ENCODE assay signal across 15 cellular contexts in the genomic region with DNA sequence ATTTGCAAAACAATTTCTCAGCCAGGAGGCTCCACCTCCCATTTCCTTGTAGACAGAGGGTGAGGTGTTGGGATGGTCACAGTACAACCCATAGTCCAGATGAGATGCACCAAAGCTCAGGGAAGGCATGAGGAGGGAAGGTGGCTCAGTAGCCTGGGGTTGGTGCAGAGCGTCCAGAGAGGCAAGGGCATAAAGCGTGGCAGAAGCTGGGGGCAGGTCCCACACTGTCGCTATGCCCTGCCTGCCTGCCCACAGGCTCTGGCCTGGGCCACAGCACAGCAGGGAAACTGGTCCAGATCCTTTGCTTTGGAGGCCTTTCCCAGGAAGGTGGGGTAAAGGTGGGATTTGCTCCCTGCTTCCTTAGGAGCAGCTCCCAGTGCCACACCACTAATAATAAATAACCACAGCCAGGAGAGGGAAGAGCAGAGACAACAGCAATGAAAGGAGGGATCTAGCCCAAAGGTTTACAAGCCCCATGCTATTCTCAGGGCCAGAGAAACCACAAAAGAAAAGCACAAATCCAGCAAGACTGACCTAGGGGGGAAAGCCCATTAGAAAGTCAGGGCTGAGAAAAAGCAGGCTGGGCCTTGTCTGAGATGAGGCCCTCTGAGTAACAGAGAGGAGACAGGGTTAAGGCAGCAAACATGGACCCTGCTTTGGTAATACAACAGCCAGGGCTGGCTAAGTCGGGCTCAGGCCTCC. TPM values are rescaled to one million over a fixed set of nuclear protein-coding genes. Genes with fewer than 3 reads are reported as not detected.
DNase-seq lines count a peak whose midpoint lies in the region; ATAC-seq and TF ChIP-seq lines count a peak whose summit lies in the region.
"Had no signal": no experiment of that assay in that cellular context is flagged by ENCODE, and none has a peak within 500 bp of the region (broad histone marks: within the 10 kb centered on the region; RNA-seq: fewer than 3 reads in every experiment).

No MANE protein-coding gene starts in this region.

- ATAC-seq in activated CD8-positive, alpha-beta T cell treated with anti-CD3 and anti-CD28 coated beads for 36 hours, result no peak
- no peak for ATAC-seq in activated CD8-positive, alpha-beta T cell treated with anti-CD3 and anti-CD28 coated beads, Interleukin-2, amount 10 ng/mL, durations not matched to agents 7 days and 5 days
- ATAC-seq: A549 had no signal

- 96% methylated on average over 3 of the region's 4 CpGs for WGBS in mesenchymal stem cell

- H4K8ac ChIP-seq in mesenchymal stem cell (ENCODE audit: low read length), result peak overlapping the region; percentile 62

- H2BK5ac ChIP-seq in mesenchymal stem cell (ENCODE audit: low read depth, low read length, poor library complexity, severe bottlenecking), result no peak overlapping the region

- peak overlapping the region; percentile 54 for H2BK15ac ChIP-seq in mesenchymal stem cell (ENCODE audit: low read depth, poor library complexity, severe bottlenecking)

- H3K4me1 Mint-ChIP-seq in activated CD8-positive, alpha-beta T cell treated with anti-CD3 and anti-CD28 coated beads for 36 hours (ENCODE audit: low read depth), result peaks cover 39% of the 10 kb centered on the region
- H3K4me1 Mint-ChIP-seq in activated CD8-positive, alpha-beta T cell treated with anti-CD3 and anti-CD28 coated beads, Interleukin-2, amount 10 ng/mL, durations not matched to agents 7 days and 5 days (ENCODE audit: low read depth), result peaks cover 33% of the 10 kb centered on the region

- no peaks in the 10 kb centered on the region for H3K9me3 Mint-ChIP-seq in activated CD8-positive, alpha-beta T cell treated with anti-CD3 and anti-CD28 coated beads for 36 hours
- H3K9me3 Mint-ChIP-seq in activated CD8-positive, alpha-beta T cell treated with anti-CD3 and anti-CD28 coated beads, Interleukin-2, amount 10 ng/mL, durations not matched to agents 7 days and 5 days (ENCODE audit: insufficient read depth), result no peaks in the 10 kb centered on the region

- peaks cover 39% of the 10 kb centered on the region for H3K4me1 ChIP-seq in mesenchymal stem cell (ENCODE audit: control insufficient read depth, insufficient read depth, low read depth, low read length)
- peaks cover 6% of the 10 kb centered on the region for H3K4me1 ChIP-seq in HAP-1

- CTCF ChIA-PET in activated CD8-positive, alpha-beta T cell treated with anti-CD3 and anti-CD28 coated beads for 36 hours (lab: Charles Lee), result interaction anchor here (1.0 to 9.4 kb wide), 10 partner anchors 7 to 307 kb away, joined by 3 to 122 read pairs (median 8); a partner anchor contains a TSS
- CTCF ChIA-PET in activated CD8-positive, alpha-beta T cell treated with anti-CD3 and anti-CD28 coated beads, Interleukin-2, amount 10 ng/mL, durations not matched to agents 7 days and 5 days (lab: Charles Lee), result interaction anchor here (0.8 to 5.3 kb wide), 4 partner anchors 7 to 121 kb away, joined by 3 to 64 read pairs (median 4); a partner anchor contains a TSS

- H3K36me3 Mint-ChIP-seq in activated CD8-positive, alpha-beta T cell treated with anti-CD3 and anti-CD28 coated beads for 36 hours (ENCODE audit: low read depth), result peaks cover 57% of the 10 kb centered on the region
- H3K36me3 Mint-ChIP-seq in activated CD8-positive, alpha-beta T cell treated with anti-CD3 and anti-CD28 coated beads, Interleukin-2, amount 10 ng/mL, durations not matched to agents 7 days and 5 days (ENCODE audit: low read depth), result peaks cover 58% of the 10 kb centered on the region

- H2AFZ ChIP-seq in mesenchymal stem cell (ENCODE audit: low read depth, low read length), result no peak overlapping the region

- TF ChIP-seq CTCF in activated CD8-positive, alpha-beta T cell treated with anti-CD3 and anti-CD28 coated beads for 36 hours (IDR thresholded peaks at IDR 0.05), result no peak

- H3K18ac ChIP-seq in mesenchymal stem cell (ENCODE audit: low read depth in 1 of 2, low read length in 2 of 2), result peak overlapping the region; percentile 91 to 95

- H3K4me3 ChIP-seq in mesenchymal stem cell (ENCODE audit: insufficient read depth in 1 of 2, low read depth in 1 of 2, low read length in 2 of 2) (no peak overlapping the region), HAP-1 (no peak overlapping the region)
- H3K4me3 ChIP-seq: A549, cardiac muscle cell, transverse colon had no signal

- H4K91ac ChIP-seq in mesenchymal stem cell (ENCODE audit: low read length), result peak overlapping the region; percentile 96

- H3K9me3 ChIP-seq in mesenchymal stem cell (ENCODE audit: control insufficient read depth, low read length), result no peaks in the 10 kb centered on the region
- H3K9me3 ChIP-seq in HAP-1, result no peaks in the 10 kb centered on the region
- H3K9me3 ChIP-seq: A549, transverse colon had no signal

- H3K79me1 ChIP-seq in mesenchymal stem cell (replicated peaks; ENCODE audit: low read length, poor library complexity, severe bottlenecking), result peaks cover 25% of the 10 kb centered on the region

- intact Hi-C loops in activated CD8-positive, alpha-beta T cell treated with anti-CD3 and anti-CD28 coated beads for 36 hours (cut with micrococcal nuclease), result loop anchor here (10.0 kb wide), 1 partner anchor 191 kb away; a partner anchor contains a TSS

- H3K27me3 Mint-ChIP-seq in activated CD8-positive, alpha-beta T cell treated with anti-CD3 and anti-CD28 coated beads for 36 hours, result no peaks in the 10 kb centered on the region
- no peaks in the 10 kb centered on the region for H3K27me3 Mint-ChIP-seq in activated CD8-positive, alpha-beta T cell treated with anti-CD3 and anti-CD28 coated beads, Interleukin-2, amount 10 ng/mL, durations not matched to agents 7 days and 5 days (ENCODE audit: low read depth)

- H2BK12ac ChIP-seq in mesenchymal stem cell (ENCODE audit: low read length in 2 of 2), result peak overlapping the region; percentile 99 to 100

- POLR2A ChIA-PET in activated CD8-positive, alpha-beta T cell treated with anti-CD3 and anti-CD28 coated beads for 36 hours (lab: Charles Lee), result interaction anchor here (0.5 to 0.9 kb wide), 2 partner anchors 101 to 192 kb away, joined by 3 read pairs; no protein-coding TSS in a partner anchor
- POLR2A ChIA-PET in activated CD8-positive, alpha-beta T cell treated with anti-CD3 and anti-CD28 coated beads, Interleukin-2, amount 10 ng/mL, durations not matched to agents 7 days and 5 days (lab: Charles Lee), result no interaction called here

- peak overlapping the region in 1 of 2 experiments; percentile 96 for H3K14ac ChIP-seq in mesenchymal stem cell (ENCODE audit: low read length in 2 of 2)

- H3K36me3 ChIP-seq in mesenchymal stem cell (ENCODE audit: control insufficient read depth in 1 of 2, insufficient read depth in 2 of 2, low read depth in 1 of 2, low read length in 2 of 2) (peaks cover 26 to 54% of the 10 kb centered on the region in 2 experiments), HAP-1 (replicated peaks) (peaks cover 49% of the 10 kb centered on the region)
- H3K36me3 ChIP-seq: cardiac muscle cell had no signal

- H3K4me2 ChIP-seq in mesenchymal stem cell (ENCODE audit: low read length, poor library complexity, severe bottlenecking), result no peak overlapping the region
- H3K4me2 ChIP-seq: A549 had no signal

- peak overlapping the region; percentile 11 for H3K27ac ChIP-seq in mesenchymal stem cell (ENCODE audit: low read length, poor library complexity, severe bottlenecking)
- H3K27ac ChIP-seq in substantia nigra (ENCODE audit: low read depth, low read length, poor library complexity, severe bottlenecking), result peak overlapping the region; percentile 14
- H3K27ac ChIP-seq: A549 had no signal

- DNase-seq in activated CD8-positive, alpha-beta T cell treated with anti-CD3 and anti-CD28 coated beads for 36 hours, result no peak
- DNase-seq in activated CD8-positive, alpha-beta T cell treated with anti-CD3 and anti-CD28 coated beads, Interleukin-2, amount 10 ng/mL, durations not matched to agents 7 days and 5 days, result no peak
- DNase-seq in amniotic epithelial cell (ENCODE audit: low read depth) (peak; percentile 21), mesenchymal stem cell (peak; percentile 77), substantia nigra (lab: John Stamatoyannopoulos, UW) (no peak), NCI-H1694 (lab: John Stamatoyannopoulos, UW) (no peak), HAP-1 (ENCODE audit: low spot score in 2 of 2) (no peak), KG1 (lab: John Stamatoyannopoulos, UW) (no peak)
- DNase-seq: activated CD8-positive, alpha-beta memory T cell treated with anti-CD3 and anti-CD28 coated beads for 24 hours; SHP77; stimulated activated CD4-positive, alpha-beta T cell treated with anti-CD3 and anti-CD28 coated beads, Interleukin-2, amount 100 ng/mL, for 24 hours; transverse colon had no signal

- peak overlapping the region; percentile 5 for H3K27ac Mint-ChIP-seq in activated CD8-positive, alpha-beta T cell treated with anti-CD3 and anti-CD28 coated beads for 36 hours
- no peak overlapping the region for H3K27ac Mint-ChIP-seq in activated CD8-positive, alpha-beta T cell treated with anti-CD3 and anti-CD28 coated beads, Interleukin-2, amount 10 ng/mL, durations not matched to agents 7 days and 5 days

- no peak overlapping the region for H3K23ac ChIP-seq in mesenchymal stem cell (ENCODE audit: low read length in 2 of 2)

- in situ Hi-C loops in HAP-1 (cut with MboI; ENCODE audit: low sequenced_read_pairs), result no loop called here

- peak overlapping the region; percentile 80 to 98 for H3K4ac ChIP-seq in mesenchymal stem cell (ENCODE audit: low read depth in 1 of 2, low read length in 2 of 2)

- H2BK120ac ChIP-seq in mesenchymal stem cell (ENCODE audit: low read depth, low read length), result peak overlapping the region; percentile 29

- H3K4me3 Mint-ChIP-seq in activated CD8-positive, alpha-beta T cell treated with anti-CD3 and anti-CD28 coated beads for 36 hours, result no peak overlapping the region
- no peak overlapping the region for H3K4me3 Mint-ChIP-seq in activated CD8-positive, alpha-beta T cell treated with anti-CD3 and anti-CD28 coated beads, Interleukin-2, amount 10 ng/mL, durations not matched to agents 7 days and 5 days

- H3K9ac ChIP-seq in mesenchymal stem cell (ENCODE audit: low read length), result peak overlapping the region; percentile 90

- peak overlapping the region; percentile 41 for H2AK5ac ChIP-seq in mesenchymal stem cell (ENCODE audit: low read length, severe bottlenecking)

- H3K27me3 ChIP-seq in mesenchymal stem cell (ENCODE audit: control insufficient read depth in 1 of 2, insufficient read depth in 1 of 2, low read length in 2 of 2) (no peaks in the 10 kb centered on the region), HAP-1 (ENCODE audit: low read depth) (no peaks in the 10 kb centered on the region)
- H3K27me3 ChIP-seq: cardiac muscle cell, transverse colon had no signal

RNA-seq across cellular contexts. Expression of a gene that starts 27.2 kb away (rescaled TPM):
- total RNA-seq in activated CD8-positive, alpha-beta T cell treated with anti-CD3 and anti-CD28 coated beads for 36 hours, result not detected
- not detected for total RNA-seq in activated CD8-positive, alpha-beta T cell treated with anti-CD3 and anti-CD28 coated beads, Interleukin-2, amount 10 ng/mL, durations not matched to agents 7 days and 5 days
- polyA plus RNA-seq in mesenchymal stem cell (2013, experiment 1 of 2), result 0.26 TPM
- polyA plus RNA-seq in mesenchymal stem cell (2013, experiment 2 of 2), result 0.27 TPM
- polyA plus RNA-seq: A549, cardiac muscle cell had no signal

RNA-seq across cellular contexts. Expression of a gene that starts 31.3 kb away (rescaled TPM):
- total RNA-seq in activated CD8-positive, alpha-beta T cell treated with anti-CD3 and anti-CD28 coated beads for 36 hours, result not detected
- total RNA-seq in activated CD8-positive, alpha-beta T cell treated with anti-CD3 and anti-CD28 coated beads, Interleukin-2, amount 10 ng/mL, durations not matched to agents 7 days and 5 days, result not detected
- 0.19 TPM for polyA plus RNA-seq in mesenchymal stem cell (2013, experiment 1 of 2)
- 0.15 TPM for polyA plus RNA-seq in mesenchymal stem cell (2013, experiment 2 of 2)
- total RNA-seq: HT-29 had no signal

RNA-seq across cellular contexts. Expression of a gene that starts 40.3 kb away (rescaled TPM):
- total RNA-seq in activated CD8-positive, alpha-beta T cell treated with anti-CD3 and anti-CD28 coated beads for 36 hours, result not detected
- total RNA-seq in activated CD8-positive, alpha-beta T cell treated with anti-CD3 and anti-CD28 coated beads, Interleukin-2, amount 10 ng/mL, durations not matched to agents 7 days and 5 days, result not detected
- 115 TPM for polyA plus RNA-seq in mesenchymal stem cell (2013, experiment 1 of 2)
- 114 TPM for polyA plus RNA-seq in mesenchymal stem cell (2013, experiment 2 of 2)

Comparison
In these comparisons a context has a peak if more than half of its experiments do, and no peak if none do; other contexts are left out.
1. DNase-seq: peak in amniotic epithelial cell (single experiment) and mesenchymal stem cell (single experiment); none in activated CD8-positive, alpha-beta T cell treated with anti-CD3 and anti-CD28 coated beads for 36 hours (single experiment), activated CD8-positive, alpha-beta T cell treated with anti-CD3 and anti-CD28 coated beads, Interleukin-2, amount 10 ng/mL, durations not matched to agents 7 days and 5 days (single experiment), substantia nigra (0 of 49), NCI-H1694 (single experiment), HAP-1 (0 of 2) and KG1 (single experiment).